28 cellular contexts compared by ENCODE assay signal in genomic region chr3:139686624-139687023, GRCh38. TPM values are rescaled to one million over a fixed set of nuclear protein-coding genes. Genes with fewer than 3 reads are reported as not detected.
"Had no signal": no experiment of that assay in that cellular context is flagged by ENCODE, and none has a peak within 500 bp of the region (broad histone marks: within the 10 kb centered on the region; RNA-seq: fewer than 3 reads in every experiment).

No MANE protein-coding gene starts in this region.

- H3K9me3 Mint-ChIP-seq: natural killer cell treated with Interleukin-12 subunit alpha and Interleukin-12 subunit beta and Interleukin-15 and Interleukin-18, amount 100 ng/mL, for 72 hours; neural crest cell; stimulated activated naive CD8-positive, alpha-beta T cell treated with anti-CD3 and anti-CD28 coated beads, Interleukin-15, amount 100 ng/mL, for 72 hours; type B pancreatic cell had no signal

- H3K27ac Mint-ChIP-seq: naive thymus-derived CD8-positive, alpha-beta T cell; natural killer cell treated with Interleukin-12 subunit alpha and Interleukin-12 subunit beta and Interleukin-15 and Interleukin-18, amount 100 ng/mL, for 72 hours; nephron progenitor cell; stimulated activated naive CD8-positive, alpha-beta T cell treated with anti-CD3 and anti-CD28 coated beads, Interleukin-15, amount 100 ng/mL, for 72 hours; type B pancreatic cell had no signal

- H3K4me1 Mint-ChIP-seq: naive B cell; naive thymus-derived CD8-positive, alpha-beta T cell; stimulated activated naive CD8-positive, alpha-beta T cell treated with anti-CD3 and anti-CD28 coated beads, Interleukin-15, amount 100 ng/mL, for 72 hours had no signal

- DNase-seq: naive B cell; naive thymus-derived CD8-positive, alpha-beta T cell; nephron progenitor cell; nucleus accumbens; pancreas; right lobe of liver; sigmoid colon; small intestine; stimulated activated CD4-positive, alpha-beta T cell treated with anti-CD3 and anti-CD28 coated beads, Interleukin-15, amount 100 ng/mL, for 24 hours; stimulated activated CD4-positive, alpha-beta T cell treated with anti-CD3 and anti-CD28 coated beads, Interleukin-2, amount 100 ng/mL, for 24 hours; stimulated activated CD4-positive, alpha-beta T cell treated with anti-CD3 and anti-CD28 coated beads, Interleukin-2, amount 100 ng/mL, for 48 hours; stimulated activated CD4-positive, alpha-beta T cell treated with anti-CD3 and anti-CD28 coated beads, Interleukin-4, amount 100 ng/mL, for 24 hours; stimulated activated naive CD4-positive, alpha-beta T cell; stimulated activated naive CD8-positive, alpha-beta T cell treated with anti-CD3 and anti-CD28 coated beads, Interleukin-15, amount 100 ng/mL, for 72 hours; stimulated activated naive CD8-positive, alpha-beta T cell treated with anti-CD3 and anti-CD28 coated beads, Interleukin-15, Interleukin-2, amounts not matched to agents 100 U/mL and 50 U/mL, for 24 hours; substantia nigra; testis; tibial artery; transverse colon; upper lobe of right lung; uterus had no signal

- H3K4me3 ChIP-seq: pancreas, prostate gland, right lobe of liver, sigmoid colon, suprapubic skin, testis, tibial artery, transverse colon, upper lobe of right lung, uterus had no signal

- H3K36me3 ChIP-seq: neutrophil, pancreas, prostate gland, right lobe of liver, sigmoid colon, suprapubic skin, tibial artery, transverse colon, upper lobe of right lung, uterus had no signal

- H3K36me3 Mint-ChIP-seq: naive B cell; naive thymus-derived CD8-positive, alpha-beta T cell; natural killer cell treated with Interleukin-12 subunit alpha and Interleukin-12 subunit beta and Interleukin-15 and Interleukin-18, amount 100 ng/mL, for 72 hours; type B pancreatic cell had no signal

- H3K9me3 ChIP-seq: neutrophil, pancreas, prostate gland, right lobe of liver, sigmoid colon, suprapubic skin, testis, tibial artery, transverse colon, upper lobe of right lung, uterus had no signal

- ATAC-seq: naive thymus-derived CD8-positive, alpha-beta T cell; pancreas; right lobe of liver; stimulated activated naive CD8-positive, alpha-beta T cell treated with anti-CD3 and anti-CD28 coated beads, Interleukin-15, amount 100 ng/mL, for 72 hours; stimulated activated naive CD8-positive, alpha-beta T cell treated with anti-CD3 and anti-CD28 coated beads, Interleukin-15, Interleukin-2, amounts not matched to agents 100 U/mL and 50 U/mL, for 24 hours; upper lobe of right lung had no signal

- H3K4me1 ChIP-seq: pancreas, prostate gland, right lobe of liver, sigmoid colon, suprapubic skin, testis, tibial artery, transverse colon, upper lobe of right lung, uterus had no signal

- H3K4me3 Mint-ChIP-seq: naive B cell; naive thymus-derived CD8-positive, alpha-beta T cell; natural killer cell treated with Interleukin-12 subunit alpha and Interleukin-12 subunit beta and Interleukin-15 and Interleukin-18, amount 100 ng/mL, for 72 hours; nephron progenitor cell; neural crest cell; stimulated activated naive CD8-positive, alpha-beta T cell treated with anti-CD3 and anti-CD28 coated beads, Interleukin-15, amount 100 ng/mL, for 72 hours; type B pancreatic cell had no signal

- H3K27me3 ChIP-seq: neutrophil, pancreas, right lobe of liver, sigmoid colon, suprapubic skin, testis, tibial artery, transverse colon, upper lobe of right lung, uterus had no signal

- H3K27ac ChIP-seq: neutrophil, pancreas, prostate gland, right lobe of liver, sigmoid colon, suprapubic skin, testis, tibial artery, transverse colon, upper lobe of right lung, uterus had no signal

RNA-seq across cellular contexts. Expression of gene NMNAT3, which starts 8.9 kb away (rescaled TPM):
- total RNA-seq: myocyte had no signal
